Comparison of ENCODE assay signal across 2 cellular contexts in the genomic region with DNA sequence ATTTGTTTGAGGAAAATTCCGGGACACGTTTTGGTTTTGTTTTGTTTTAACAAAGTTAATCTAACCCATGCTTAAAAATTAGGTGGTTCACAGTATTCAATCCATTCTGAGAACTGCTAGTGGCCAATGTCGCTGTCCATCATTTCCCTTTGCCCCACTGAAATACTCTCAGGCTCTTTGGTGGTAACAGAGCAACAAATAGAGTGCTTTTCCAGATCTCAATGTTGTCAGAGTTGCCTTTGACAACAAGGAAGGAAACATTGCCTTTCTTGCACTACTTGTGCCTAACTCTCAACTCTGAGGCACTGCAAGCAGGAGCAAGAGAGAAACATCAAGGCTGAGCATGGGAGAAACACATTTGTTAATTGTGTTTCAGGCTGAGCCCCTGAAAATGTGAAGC.
TF ChIP-seq lines count a peak whose summit lies in the region.

No MANE protein-coding gene starts in this region.

TF ChIP-seq in HEK293T, 16 proteins besides CTCF, POLR2A, EP300 and RAD21 (continued from another document):
- TF ChIP-seq, protein P1, sequence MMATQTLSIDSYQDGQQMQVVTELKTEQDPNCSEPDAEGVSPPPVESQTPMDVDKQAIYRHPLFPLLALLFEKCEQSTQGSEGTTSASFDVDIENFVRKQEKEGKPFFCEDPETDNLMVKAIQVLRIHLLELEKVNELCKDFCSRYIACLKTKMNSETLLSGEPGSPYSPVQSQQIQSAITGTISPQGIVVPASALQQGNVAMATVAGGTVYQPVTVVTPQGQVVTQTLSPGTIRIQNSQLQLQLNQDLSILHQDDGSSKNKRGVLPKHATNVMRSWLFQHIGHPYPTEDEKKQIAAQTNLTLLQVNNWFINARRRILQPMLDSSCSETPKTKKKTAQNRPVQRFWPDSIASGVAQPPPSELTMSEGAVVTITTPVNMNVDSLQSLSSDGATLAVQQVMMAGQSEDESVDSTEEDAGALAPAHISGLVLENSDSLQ (IDR thresholded peaks at IDR 0.05), result peak; percentile 80

TF ChIP-seq in H1, 55 proteins besides CTCF, POLR2A, EP300 and RAD21 (continued from another document):
- TF ChIP-seq SIN3A (conservative IDR thresholded peaks at IDR 0.05 in 1 of 2, IDR thresholded peaks at IDR 0.05 in 1 of 2; ENCODE audit: low read depth in 1 of 2, low read length in 2 of 2) (no peak), EGR1 (IDR thresholded peaks at IDR 0.05; ENCODE audit: borderline replicate concordance, low read depth, low read length) (no peak), FOSL1 (IDR thresholded peaks at IDR 0.05; ENCODE audit: insufficient read depth, low read depth, low read length) (no peak), TAF1 (IDR thresholded peaks at IDR 0.05; ENCODE audit: low read depth, low read length) (no peak), JUN (IDR thresholded peaks at IDR 0.05; ENCODE audit: low read depth, low read length) (no peak), GTF2F1 (IDR thresholded peaks at IDR 0.05; ENCODE audit: borderline replicate concordance, low read depth, low read length) (no peak)
TF ChIP-seq in H1: peak in this region for 0.
